In the genomic region with DNA sequence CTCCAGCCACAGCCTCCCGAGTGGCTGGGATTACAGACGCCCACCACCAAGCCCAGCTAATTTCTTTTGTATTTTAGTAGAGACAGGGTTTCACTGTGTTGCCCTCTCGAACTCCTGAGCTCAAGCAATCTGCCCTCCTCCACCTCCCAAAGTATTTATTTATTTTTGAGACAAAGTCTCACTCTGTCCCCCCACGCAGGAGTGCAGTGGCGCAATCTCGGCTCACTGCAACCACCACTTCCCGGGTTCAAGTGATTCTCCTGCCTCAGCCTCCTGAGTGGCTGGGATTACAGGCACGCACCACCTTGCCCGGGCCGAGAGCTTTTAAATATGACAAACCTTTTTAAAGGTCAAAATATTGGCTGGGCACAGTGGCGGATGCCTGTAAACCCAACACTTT, we compare ENCODE assay signal across 1 cellular context.
TF ChIP-seq lines count a peak whose summit lies in the region.

No MANE protein-coding gene starts in this region.

TF ChIP-seq in HepG2, 621 proteins besides CTCF, POLR2A, EP300 and RAD21 (continued from another document):
- TF ChIP-seq, protein P1, sequence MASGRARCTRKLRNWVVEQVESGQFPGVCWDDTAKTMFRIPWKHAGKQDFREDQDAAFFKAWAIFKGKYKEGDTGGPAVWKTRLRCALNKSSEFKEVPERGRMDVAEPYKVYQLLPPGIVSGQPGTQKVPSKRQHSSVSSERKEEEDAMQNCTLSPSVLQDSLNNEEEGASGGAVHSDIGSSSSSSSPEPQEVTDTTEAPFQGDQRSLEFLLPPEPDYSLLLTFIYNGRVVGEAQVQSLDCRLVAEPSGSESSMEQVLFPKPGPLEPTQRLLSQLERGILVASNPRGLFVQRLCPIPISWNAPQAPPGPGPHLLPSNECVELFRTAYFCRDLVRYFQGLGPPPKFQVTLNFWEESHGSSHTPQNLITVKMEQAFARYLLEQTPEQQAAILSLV (CRISPR knock-in tag; IDR thresholded peaks at IDR 0.05; ENCODE audit: borderline replicate concordance), result no peak
- TF ChIP-seq KMT2A (CRISPR knock-in tag; IDR thresholded peaks at IDR 0.05) (no peak), CEBPG (CRISPR knock-in tag; IDR thresholded peaks at IDR 0.05) (peak; percentile 83), KLF16 (CRISPR knock-in tag; IDR thresholded peaks at IDR 0.05) (no peak), MAZ (IDR thresholded peaks at IDR 0.05; ENCODE audit: borderline replicate concordance, low read depth, low read length) (no peak), MAZ (CRISPR knock-in tag; IDR thresholded peaks at IDR 0.05; ENCODE audit: low read depth) (no peak), TCF7 (IDR thresholded peaks at IDR 0.05; ENCODE audit: low read depth) (no peak), MBNL3 (CRISPR knock-in tag; conservative IDR thresholded peaks at IDR 0.05) (no peak), SOX6 (IDR thresholded peaks at IDR 0.05) (no peak), SOX6 (CRISPR knock-in tag; IDR thresholded peaks at IDR 0.05) (0 out of 2 replicates have a peak, but pooled peaks have one; percentile 33), ZNF775 (CRISPR knock-in tag; IDR thresholded peaks at IDR 0.05; ENCODE audit: borderline replicate concordance) (no peak), ZMYM4 (CRISPR knock-in tag; IDR thresholded peaks at IDR 0.05) (peak; percentile 71), ZSCAN20 (CRISPR knock-in tag; IDR thresholded peaks at IDR 0.05; ENCODE audit: borderline replicate concordance) (no peak), HNF4A (CRISPR knock-in tag; IDR thresholded peaks at IDR 0.05) (peak; percentile 34; the same call in 1 of the 2 replicates), CEBPB (IDR thresholded peaks at IDR 0.05; ENCODE audit: borderline replicate concordance, low read depth, low read length) (0 out of 2 replicates have a peak, but pooled peaks have one; percentile 15), ZNF674 (CRISPR knock-in tag; IDR thresholded peaks at IDR 0.05; ENCODE audit: low read depth) (no peak), POGZ (CRISPR knock-in tag; IDR thresholded peaks at IDR 0.05) (peak; percentile 45; the same call in 1 of the 2 replicates), MEIS1 (CRISPR knock-in tag; IDR thresholded peaks at IDR 0.05; ENCODE audit: borderline replicate concordance) (no peak), ZMYM3 (CRISPR knock-in tag; IDR thresholded peaks at IDR 0.05) (peak; percentile 75), ZBTB38 (CRISPR knock-in tag; IDR thresholded peaks at IDR 0.05) (no peak)
- TF ChIP-seq, protein P2, sequence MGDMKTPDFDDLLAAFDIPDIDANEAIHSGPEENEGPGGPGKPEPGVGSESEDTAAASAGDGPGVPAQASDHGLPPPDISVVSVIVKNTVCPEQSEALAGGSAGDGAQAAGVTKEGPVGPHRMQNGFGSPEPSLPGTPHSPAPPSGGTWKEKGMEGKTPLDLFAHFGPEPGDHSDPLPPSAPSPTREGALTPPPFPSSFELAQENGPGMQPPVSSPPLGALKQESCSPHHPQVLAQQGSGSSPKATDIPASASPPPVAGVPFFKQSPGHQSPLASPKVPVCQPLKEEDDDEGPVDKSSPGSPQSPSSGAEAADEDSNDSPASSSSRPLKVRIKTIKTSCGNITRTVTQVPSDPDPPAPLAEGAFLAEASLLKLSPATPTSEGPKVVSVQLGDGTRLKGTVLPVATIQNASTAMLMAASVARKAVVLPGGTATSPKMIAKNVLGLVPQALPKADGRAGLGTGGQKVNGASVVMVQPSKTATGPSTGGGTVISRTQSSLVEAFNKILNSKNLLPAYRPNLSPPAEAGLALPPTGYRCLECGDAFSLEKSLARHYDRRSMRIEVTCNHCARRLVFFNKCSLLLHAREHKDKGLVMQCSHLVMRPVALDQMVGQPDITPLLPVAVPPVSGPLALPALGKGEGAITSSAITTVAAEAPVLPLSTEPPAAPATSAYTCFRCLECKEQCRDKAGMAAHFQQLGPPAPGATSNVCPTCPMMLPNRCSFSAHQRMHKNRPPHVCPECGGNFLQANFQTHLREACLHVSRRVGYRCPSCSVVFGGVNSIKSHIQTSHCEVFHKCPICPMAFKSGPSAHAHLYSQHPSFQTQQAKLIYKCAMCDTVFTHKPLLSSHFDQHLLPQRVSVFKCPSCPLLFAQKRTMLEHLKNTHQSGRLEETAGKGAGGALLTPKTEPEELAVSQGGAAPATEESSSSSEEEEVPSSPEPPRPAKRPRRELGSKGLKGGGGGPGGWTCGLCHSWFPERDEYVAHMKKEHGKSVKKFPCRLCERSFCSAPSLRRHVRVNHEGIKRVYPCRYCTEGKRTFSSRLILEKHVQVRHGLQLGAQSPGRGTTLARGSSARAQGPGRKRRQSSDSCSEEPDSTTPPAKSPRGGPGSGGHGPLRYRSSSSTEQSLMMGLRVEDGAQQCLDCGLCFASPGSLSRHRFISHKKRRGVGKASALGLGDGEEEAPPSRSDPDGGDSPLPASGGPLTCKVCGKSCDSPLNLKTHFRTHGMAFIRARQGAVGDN (CRISPR knock-in tag; IDR thresholded peaks at IDR 0.05), result 0 out of 2 replicates have a peak, but pooled peaks have one; percentile 18
- TF ChIP-seq, protein P3, sequence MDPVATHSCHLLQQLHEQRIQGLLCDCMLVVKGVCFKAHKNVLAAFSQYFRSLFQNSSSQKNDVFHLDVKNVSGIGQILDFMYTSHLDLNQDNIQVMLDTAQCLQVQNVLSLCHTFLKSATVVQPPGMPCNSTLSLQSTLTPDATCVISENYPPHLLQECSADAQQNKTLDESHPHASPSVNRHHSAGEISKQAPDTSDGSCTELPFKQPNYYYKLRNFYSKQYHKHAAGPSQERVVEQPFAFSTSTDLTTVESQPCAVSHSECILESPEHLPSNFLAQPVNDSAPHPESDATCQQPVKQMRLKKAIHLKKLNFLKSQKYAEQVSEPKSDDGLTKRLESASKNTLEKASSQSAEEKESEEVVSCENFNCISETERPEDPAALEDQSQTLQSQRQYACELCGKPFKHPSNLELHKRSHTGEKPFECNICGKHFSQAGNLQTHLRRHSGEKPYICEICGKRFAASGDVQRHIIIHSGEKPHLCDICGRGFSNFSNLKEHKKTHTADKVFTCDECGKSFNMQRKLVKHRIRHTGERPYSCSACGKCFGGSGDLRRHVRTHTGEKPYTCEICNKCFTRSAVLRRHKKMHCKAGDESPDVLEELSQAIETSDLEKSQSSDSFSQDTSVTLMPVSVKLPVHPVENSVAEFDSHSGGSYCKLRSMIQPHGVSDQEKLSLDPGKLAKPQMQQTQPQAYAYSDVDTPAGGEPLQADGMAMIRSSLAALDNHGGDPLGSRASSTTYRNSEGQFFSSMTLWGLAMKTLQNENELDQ (CRISPR knock-in tag; IDR thresholded peaks at IDR 0.05; ENCODE audit: borderline replicate concordance), result no peak
- TF ChIP-seq, protein P4, sequence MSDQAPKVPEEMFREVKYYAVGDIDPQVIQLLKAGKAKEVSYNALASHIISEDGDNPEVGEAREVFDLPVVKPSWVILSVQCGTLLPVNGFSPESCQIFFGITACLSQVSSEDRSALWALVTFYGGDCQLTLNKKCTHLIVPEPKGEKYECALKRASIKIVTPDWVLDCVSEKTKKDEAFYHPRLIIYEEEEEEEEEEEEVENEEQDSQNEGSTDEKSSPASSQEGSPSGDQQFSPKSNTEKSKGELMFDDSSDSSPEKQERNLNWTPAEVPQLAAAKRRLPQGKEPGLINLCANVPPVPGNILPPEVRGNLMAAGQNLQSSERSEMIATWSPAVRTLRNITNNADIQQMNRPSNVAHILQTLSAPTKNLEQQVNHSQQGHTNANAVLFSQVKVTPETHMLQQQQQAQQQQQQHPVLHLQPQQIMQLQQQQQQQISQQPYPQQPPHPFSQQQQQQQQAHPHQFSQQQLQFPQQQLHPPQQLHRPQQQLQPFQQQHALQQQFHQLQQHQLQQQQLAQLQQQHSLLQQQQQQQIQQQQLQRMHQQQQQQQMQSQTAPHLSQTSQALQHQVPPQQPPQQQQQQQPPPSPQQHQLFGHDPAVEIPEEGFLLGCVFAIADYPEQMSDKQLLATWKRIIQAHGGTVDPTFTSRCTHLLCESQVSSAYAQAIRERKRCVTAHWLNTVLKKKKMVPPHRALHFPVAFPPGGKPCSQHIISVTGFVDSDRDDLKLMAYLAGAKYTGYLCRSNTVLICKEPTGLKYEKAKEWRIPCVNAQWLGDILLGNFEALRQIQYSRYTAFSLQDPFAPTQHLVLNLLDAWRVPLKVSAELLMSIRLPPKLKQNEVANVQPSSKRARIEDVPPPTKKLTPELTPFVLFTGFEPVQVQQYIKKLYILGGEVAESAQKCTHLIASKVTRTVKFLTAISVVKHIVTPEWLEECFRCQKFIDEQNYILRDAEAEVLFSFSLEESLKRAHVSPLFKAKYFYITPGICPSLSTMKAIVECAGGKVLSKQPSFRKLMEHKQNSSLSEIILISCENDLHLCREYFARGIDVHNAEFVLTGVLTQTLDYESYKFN (CRISPR knock-in tag; conservative IDR thresholded peaks at IDR 0.05), result peak; percentile 49
- TF ChIP-seq, protein P5, sequence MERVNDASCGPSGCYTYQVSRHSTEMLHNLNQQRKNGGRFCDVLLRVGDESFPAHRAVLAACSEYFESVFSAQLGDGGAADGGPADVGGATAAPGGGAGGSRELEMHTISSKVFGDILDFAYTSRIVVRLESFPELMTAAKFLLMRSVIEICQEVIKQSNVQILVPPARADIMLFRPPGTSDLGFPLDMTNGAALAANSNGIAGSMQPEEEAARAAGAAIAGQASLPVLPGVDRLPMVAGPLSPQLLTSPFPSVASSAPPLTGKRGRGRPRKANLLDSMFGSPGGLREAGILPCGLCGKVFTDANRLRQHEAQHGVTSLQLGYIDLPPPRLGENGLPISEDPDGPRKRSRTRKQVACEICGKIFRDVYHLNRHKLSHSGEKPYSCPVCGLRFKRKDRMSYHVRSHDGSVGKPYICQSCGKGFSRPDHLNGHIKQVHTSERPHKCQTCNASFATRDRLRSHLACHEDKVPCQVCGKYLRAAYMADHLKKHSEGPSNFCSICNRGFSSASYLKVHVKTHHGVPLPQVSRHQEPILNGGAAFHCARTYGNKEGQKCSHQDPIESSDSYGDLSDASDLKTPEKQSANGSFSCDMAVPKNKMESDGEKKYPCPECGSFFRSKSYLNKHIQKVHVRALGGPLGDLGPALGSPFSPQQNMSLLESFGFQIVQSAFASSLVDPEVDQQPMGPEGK (CRISPR knock-in tag; IDR thresholded peaks at IDR 0.05), result peak; percentile 75
- TF ChIP-seq, protein P6, sequence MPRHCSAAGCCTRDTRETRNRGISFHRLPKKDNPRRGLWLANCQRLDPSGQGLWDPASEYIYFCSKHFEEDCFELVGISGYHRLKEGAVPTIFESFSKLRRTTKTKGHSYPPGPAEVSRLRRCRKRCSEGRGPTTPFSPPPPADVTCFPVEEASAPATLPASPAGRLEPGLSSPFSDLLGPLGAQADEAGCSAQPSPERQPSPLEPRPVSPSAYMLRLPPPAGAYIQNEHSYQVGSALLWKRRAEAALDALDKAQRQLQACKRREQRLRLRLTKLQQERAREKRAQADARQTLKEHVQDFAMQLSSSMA (CRISPR knock-in tag; IDR thresholded peaks at IDR 0.05), result no peak
- TF ChIP-seq, protein P7, sequence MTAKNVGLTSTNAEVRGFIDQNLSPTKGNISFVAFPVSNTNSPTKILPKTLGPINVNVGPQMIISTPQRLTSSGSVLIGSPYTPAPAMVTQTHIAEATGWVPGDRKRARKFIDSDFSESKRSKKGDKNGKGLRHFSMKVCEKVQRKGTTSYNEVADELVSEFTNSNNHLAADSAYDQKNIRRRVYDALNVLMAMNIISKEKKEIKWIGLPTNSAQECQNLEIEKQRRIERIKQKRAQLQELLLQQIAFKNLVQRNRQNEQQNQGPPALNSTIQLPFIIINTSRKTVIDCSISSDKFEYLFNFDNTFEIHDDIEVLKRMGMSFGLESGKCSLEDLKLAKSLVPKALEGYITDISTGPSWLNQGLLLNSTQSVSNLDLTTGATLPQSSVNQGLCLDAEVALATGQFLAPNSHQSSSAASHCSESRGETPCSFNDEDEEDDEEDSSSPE (CRISPR knock-in tag; IDR thresholded peaks at IDR 0.05), result no peak
